In genomic region chr15:60421544-60421943, GRCh38 we compare ENCODE assay signal across 18 cellular contexts. TPM values are rescaled to one million over a fixed set of nuclear protein-coding genes. Genes with fewer than 3 reads are reported as not detected.
DNase-seq lines count a peak whose midpoint lies in the region; ATAC-seq and TF ChIP-seq lines count a peak whose summit lies in the region.
"Had no signal": no experiment of that assay in that cellular context is flagged by ENCODE, and none has a peak within 500 bp of the region (broad histone marks: within the 10 kb centered on the region; RNA-seq: fewer than 3 reads in every experiment).

No MANE protein-coding gene starts in this region.

- no peaks in the 10 kb centered on the region for H3K9me2 ChIP-seq in SK-N-SH

- WGBS in SK-N-SH (ENCODE audit: low lambda C conversion rate), result 8% methylated on average over 1 of the region's 1 CpG
- 81 to 88% methylated on average over 1 of the region's 1 CpG for WGBS in upper lobe of left lung, 2 donors

- no peak overlapping the region for H2AFZ ChIP-seq in SK-N-SH (ENCODE audit: low read depth)
- H2AFZ ChIP-seq in osteoblast (ENCODE audit: low read length), result no peak overlapping the region

- H3K36me3 ChIP-seq in SK-N-SH (replicated peaks in 1 of 2; ENCODE audit: control insufficient read depth in 1 of 2, insufficient read depth in 2 of 2, low read length in 1 of 2) (peaks cover 0 to 2% of the 10 kb centered on the region in 2 experiments), osteoblast (ENCODE audit: insufficient read depth, low read length) (no peaks in the 10 kb centered on the region), upper lobe of left lung (no peaks in the 10 kb centered on the region)

- peaks cover 38% of the 10 kb centered on the region for H3K79me2 ChIP-seq in SK-N-SH (ENCODE audit: insufficient read depth)
- H3K79me2 ChIP-seq in osteoblast (ENCODE audit: insufficient read depth, low read length), result peaks cover 10% of the 10 kb centered on the region

- peak overlapping the region; percentile 62; the same call in 1 of the 2 replicates for H3K4me2 ChIP-seq in SK-N-SH
- H3K4me2 ChIP-seq in osteoblast (ENCODE audit: insufficient read depth, low read length), result peak overlapping the region; percentile 39

- H3K4me3 ChIP-seq in SK-N-SH (ENCODE audit: low read depth in 2 of 2, low read length in 1 of 2), result 0 out of 4 replicates have a peak overlapping the region, but pooled peaks of 1 of the 2 experiments have one; percentile 21
- no peak overlapping the region for H3K4me3 ChIP-seq in osteoblast (ENCODE audit: insufficient read depth, low read length)
- H3K4me3 ChIP-seq in upper lobe of left lung, result no peak overlapping the region
- H3K4me3 ChIP-seq: GM12878 had no signal

- H3F3A ChIP-seq in SK-N-SH (replicated peaks; ENCODE audit: insufficient read depth), result peaks cover 34% of the 10 kb centered on the region

- no peak for TF ChIP-seq POLR2A in upper lobe of left lung (IDR thresholded peaks at IDR 0.05)

- TF ChIP-seq EP300 in SK-N-SH (IDR thresholded peaks at IDR 0.05; ENCODE audit: borderline replicate concordance in 1 of 2, low read depth in 1 of 2, low read length in 1 of 2) (peak in 1 of 2 experiments; percentile 77; a peak in 2 of 4 replicates), upper lobe of left lung (IDR thresholded peaks at IDR 0.05) (no peak)

- TF ChIP-seq RAD21 in SK-N-SH (IDR thresholded peaks at IDR 0.05; ENCODE audit: low read length), result no peak

- peak; percentile 86 for DNase-seq in ELR (ENCODE audit: low read depth)
- no peak for DNase-seq in SK-N-SH
- no peak for DNase-seq in epithelial cell of prostate (ENCODE audit: low read depth, low spot score)
- no peak for DNase-seq in osteoblast (ENCODE audit: insufficient read length, low spot score, missing footprints)
- DNase-seq in stimulated activated CD4-positive, alpha-beta T cell treated with anti-CD3 and anti-CD28 coated beads, Interleukin-4, amount 100 ng/mL, for 24 hours, result no peak
- DNase-seq in NCI-H510A treated with DMSO at 0.1 percent for 48 hours (lab: John Stamatoyannopoulos, UW), result no peak
- no peak for DNase-seq in upper lobe of left lung
- DNase-seq: activated T-cell treated with anti-CD3 and anti-CD28 coated beads, Interleukin-2, amount 50 U/mL, for 48 hours; amygdala; left cardiac atrium; MM.1S; naive B cell; NCI-H2081 treated with DMSO at 0.1 percent for 48 hours; NCI-H82; T1000 had no signal

- CTCF ChIA-PET in SK-N-SH (lab: Yijun Ruan, JAX), result interaction anchor here (1.5 kb wide), 1 partner anchor 95 kb away, joined by 5 read pairs; no protein-coding TSS in a partner anchor

- H4K20me1 ChIP-seq in SK-N-SH (ENCODE audit: insufficient read depth), result no peaks in the 10 kb centered on the region
- no peaks in the 10 kb centered on the region for H4K20me1 ChIP-seq in osteoblast (ENCODE audit: insufficient read depth, low read length)

- peak overlapping the region; percentile 60; the same call in 1 of the 2 replicates for H3K9ac ChIP-seq in SK-N-SH

- ATAC-seq in GM18498 (IDR thresholded peaks at IDR 0.05; ENCODE audit: unreplicated experiment) (no peak), upper lobe of left lung (ENCODE audit: low FRiP score in 2 of 2) (no peak)
- ATAC-seq: GM12878, left cardiac atrium, Right ventricle myocardium inferior had no signal

- H3K4me1 ChIP-seq in SK-N-SH (ENCODE audit: control insufficient read depth in 1 of 2, insufficient read depth in 2 of 2, low read depth in 1 of 2, low read length in 1 of 2), result peaks cover 0 to 33% of the 10 kb centered on the region in 2 experiments; a peak in 3 of 4 replicates
- peaks cover 50% of the 10 kb centered on the region for H3K4me1 ChIP-seq in osteoblast (ENCODE audit: insufficient read depth, low read length)
- peaks cover 3 to 14% (median 8%) of the 10 kb centered on the region in 4 donors for H3K4me1 ChIP-seq in upper lobe of left lung

- TF ChIP-seq CTCF in SK-N-SH (IDR thresholded peaks at IDR 0.05) (no peak), osteoblast (IDR thresholded peaks at IDR 0.05; ENCODE audit: extremely low read depth, low read depth, low read length) (no peak), upper lobe of left lung (IDR thresholded peaks at IDR 0.05) (no peak)

- H3K9me3 ChIP-seq in SK-N-SH (no peaks in the 10 kb centered on the region), osteoblast (ENCODE audit: low read depth, low read length) (no peaks in the 10 kb centered on the region), upper lobe of left lung (no peaks in the 10 kb centered on the region)

- POLR2A ChIA-PET in SK-N-SH (lab: Yijun Ruan, JAX), result no interaction called here

- H3K27ac ChIP-seq in SK-N-SH (ENCODE audit: low read depth in 2 of 2, low read length in 1 of 2) (peak overlapping the region in 1 of 2 experiments; percentile 93; a peak in 2 of 4 replicates), epithelial cell of prostate (peak overlapping the region; percentile 91), osteoblast (ENCODE audit: low read depth, low read length) (peak overlapping the region; percentile 86), upper lobe of left lung (no peak overlapping the region)

- no peaks in the 10 kb centered on the region for H3K27me3 ChIP-seq in SK-N-SH (ENCODE audit: insufficient read depth)
- no peaks in the 10 kb centered on the region for H3K27me3 ChIP-seq in osteoblast (ENCODE audit: insufficient read depth, low read length)
- no peaks in the 10 kb centered on the region for H3K27me3 ChIP-seq in upper lobe of left lung

TF ChIP-seq in SK-N-SH, 30 proteins besides CTCF, POLR2A, EP300 and RAD21 (continues in another document):
- TF ChIP-seq YY1 (IDR thresholded peaks at IDR 0.05; ENCODE audit: low read depth) (no peak), GABPA (IDR thresholded peaks at IDR 0.05; ENCODE audit: low read depth) (no peak), MEF2A (IDR thresholded peaks at IDR 0.05; ENCODE audit: borderline replicate concordance, low read depth) (peak; percentile 70), ELF1 (IDR thresholded peaks at IDR 0.05) (no peak), EZH2phosphoT487 (IDR thresholded peaks at IDR 0.05; ENCODE audit: borderline replicate concordance, low read depth) (no peak), MXI1 (IDR thresholded peaks at IDR 0.05; ENCODE audit: low read depth, low read length) (no peak), ZBTB33 (IDR thresholded peaks at IDR 0.05; ENCODE audit: borderline replicate concordance, low read depth) (peak; percentile 28; the same call in 1 of the 2 replicates), CHD2 (IDR thresholded peaks at IDR 0.05; ENCODE audit: low read length, partially characterized antibody) (no peak), RXRA (IDR thresholded peaks at IDR 0.05; ENCODE audit: borderline replicate concordance, low read depth) (peak; percentile 70), TCF12 (IDR thresholded peaks at IDR 0.05) (peak; percentile 76), FOSL2 (IDR thresholded peaks at IDR 0.05; ENCODE audit: borderline replicate concordance, low read depth) (peak; percentile 83; the same call in 1 of the 2 replicates), TEAD4 (IDR thresholded peaks at IDR 0.05; ENCODE audit: borderline replicate concordance, insufficient read depth) (peak; percentile 88), USF1 (IDR thresholded peaks at IDR 0.05; ENCODE audit: borderline replicate concordance, low read depth) (no peak), RFX5 (IDR thresholded peaks at IDR 0.05; ENCODE audit: low read length) (no peak)
- TF ChIP-seq, protein P1, sequence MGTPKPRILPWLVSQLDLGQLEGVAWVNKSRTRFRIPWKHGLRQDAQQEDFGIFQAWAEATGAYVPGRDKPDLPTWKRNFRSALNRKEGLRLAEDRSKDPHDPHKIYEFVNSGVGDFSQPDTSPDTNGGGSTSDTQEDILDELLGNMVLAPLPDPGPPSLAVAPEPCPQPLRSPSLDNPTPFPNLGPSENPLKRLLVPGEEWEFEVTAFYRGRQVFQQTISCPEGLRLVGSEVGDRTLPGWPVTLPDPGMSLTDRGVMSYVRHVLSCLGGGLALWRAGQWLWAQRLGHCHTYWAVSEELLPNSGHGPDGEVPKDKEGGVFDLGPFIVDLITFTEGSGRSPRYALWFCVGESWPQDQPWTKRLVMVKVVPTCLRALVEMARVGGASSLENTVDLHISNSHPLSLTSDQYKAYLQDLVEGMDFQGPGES (IDR thresholded peaks at IDR 0.05; ENCODE audit: low read depth, low read length), result no peak

RNA-seq across cellular contexts. Expression of gene ANXA2, which starts 23.8 kb away (rescaled TPM):
- polyA plus RNA-seq in SK-N-SH (2012; rRNA removed), result 4,669 and 5,711 TPM in 2 replicates
- polyA plus RNA-seq in SK-N-SH (2012; cell fraction: cytosol; rRNA removed), result 5,477 and 5,705 TPM in 2 replicates
- 2,958 and 4,347 TPM in 2 replicates for polyA plus RNA-seq in SK-N-SH (2012; cell fraction: nucleus; rRNA removed)
- 2,826 and 3,042 TPM in 2 replicates for total RNA-seq in osteoblast
- total RNA-seq in upper lobe of left lung, result 1,000 to 10,000 TPM in 4 of 6 donors, 100 to 1,000 TPM in 2; 394 to 1,774 (median 1,094) TPM

RNA-seq across cellular contexts. Expression of gene ICE2, which starts 57.4 kb away (rescaled TPM):
- 18.0 and 19.0 TPM in 2 replicates for polyA plus RNA-seq in SK-N-SH (2012; rRNA removed)
- polyA plus RNA-seq in SK-N-SH (2012; cell fraction: cytosol; rRNA removed), result 18.4 and 20.3 TPM in 2 replicates
- polyA plus RNA-seq in SK-N-SH (2012; cell fraction: nucleus; rRNA removed), result 13.9 and 36.6 TPM in 2 replicates
- total RNA-seq in osteoblast (26.4 and 30.1 TPM in 2 replicates), upper lobe of left lung (10 to 100 TPM; 15.0 to 40.7 (median 32.8) TPM)

Comparison
In these comparisons a context has a peak if more than half of its experiments do, and no peak if none do; other contexts are left out.
1. H3K27ac ChIP-seq: peak in epithelial cell of prostate (single experiment) and osteoblast (single experiment); none in upper lobe of left lung (0 of 4).